ENCODE assay signal across 9 cellular contexts in genomic region chr9:101235105-101235866, GRCh38.
DNase-seq lines count a peak whose midpoint lies in the region; ATAC-seq, FAIRE-seq and TF ChIP-seq lines count a peak whose summit lies in the region.
"Had no signal": no experiment of that assay in that cellular context is flagged by ENCODE, and none has a peak within 500 bp of the region (broad histone marks: within the 10 kb centered on the region; RNA-seq: fewer than 3 reads in every experiment).

No MANE protein-coding gene starts in this region.

- peak; percentile 4 for DNase-seq in GM10248 (ENCODE audit: extremely low spot score)
- peak; percentile 13 for DNase-seq in HT1080 (ENCODE audit: low read depth)
- peak; percentile 31 for DNase-seq in RCC 7860 (ENCODE audit: low spot score)
- DNase-seq in left ventricle myocardium inferior = no peak
- DNase-seq in stimulated activated CD4-positive, alpha-beta T cell treated with anti-CD3 and anti-CD28 coated beads, Interleukin-12 subunit alpha, Interleukin-12 subunit beta, amount 100 ng/mL, for 4 hours = no peak
- no peak for DNase-seq in GM12892 (ENCODE audit: insufficient read length)

- H3K9me3 ChIP-seq in left ventricle myocardium inferior (replicated peaks) = peaks cover 6% of the 10 kb centered on the region
- H3K9me3 ChIP-seq: thoracic aorta had no signal

- no peak overlapping the region for H3K27ac ChIP-seq in left ventricle myocardium inferior (replicated peaks)
- H3K27ac ChIP-seq: thoracic aorta had no signal

- H3K4me3 ChIP-seq in left ventricle myocardium inferior = no peak overlapping the region
- H3K4me3 ChIP-seq: thoracic aorta had no signal

- ATAC-seq in HG02763 (IDR thresholded peaks at IDR 0.05; ENCODE audit: unreplicated experiment) (no peak), GM19467 (IDR thresholded peaks at IDR 0.05; ENCODE audit: unreplicated experiment) (no peak)

- no peak for TF ChIP-seq POLR2A in GM12892 (IDR thresholded peaks at IDR 0.05; ENCODE audit: low read depth, low read length)

- FAIRE-seq in RCC 7860 (lab: Jason Lieb, UNC) = no peak
- no peak for FAIRE-seq in GM12892 (lab: Jason Lieb, UNC)

- POLR2A ChIA-PET in GM10248 (lab: Yijun Ruan, JAX) = no interaction called here

- no peaks in the 10 kb centered on the region for H3K4me1 ChIP-seq in left ventricle myocardium inferior

- H3K36me3 ChIP-seq in left ventricle myocardium inferior = no peaks in the 10 kb centered on the region
- H3K36me3 ChIP-seq: thoracic aorta had no signal

- TF ChIP-seq CTCF in GM10248 (IDR thresholded peaks at IDR 0.05; ENCODE audit: control extremely low read depth, extremely low read depth, low read depth, missing control alignments) = peak; percentile 37
- peak; percentile 73 for TF ChIP-seq CTCF in left ventricle myocardium inferior (IDR thresholded peaks at IDR 0.05; ENCODE audit: borderline replicate concordance)

- intact Hi-C loops in left ventricle myocardium inferior (cut with micrococcal nuclease) = loop anchor here (10.0 kb wide), 1 partner anchor 520 kb away; no protein-coding TSS in a partner anchor

- CTCF ChIA-PET in GM10248 (lab: Yijun Ruan, JAX) = interaction anchor here (0.8 to 1.9 kb wide), 10 partner anchors 13 to 634 kb away, joined by 3 to 15 read pairs (median 6); no protein-coding TSS in a partner anchor

- peaks cover 3% of the 10 kb centered on the region for H3K27me3 ChIP-seq in left ventricle myocardium inferior (ENCODE audit: low read depth)

Comparison
In these comparisons a context has a peak if more than half of its experiments do, and no peak if none do; other contexts are left out.
1. DNase-seq: peak in GM10248 (single experiment), HT1080 (single experiment) and RCC 7860 (single experiment); none in left ventricle myocardium inferior (single experiment), stimulated activated CD4-positive, alpha-beta T cell treated with anti-CD3 and anti-CD28 coated beads, Interleukin-12 subunit alpha, Interleukin-12 subunit beta, amount 100 ng/mL, for 4 hours (single experiment) and GM12892 (single experiment).